2 cellular contexts compared by ENCODE assay signal in the genomic region with DNA sequence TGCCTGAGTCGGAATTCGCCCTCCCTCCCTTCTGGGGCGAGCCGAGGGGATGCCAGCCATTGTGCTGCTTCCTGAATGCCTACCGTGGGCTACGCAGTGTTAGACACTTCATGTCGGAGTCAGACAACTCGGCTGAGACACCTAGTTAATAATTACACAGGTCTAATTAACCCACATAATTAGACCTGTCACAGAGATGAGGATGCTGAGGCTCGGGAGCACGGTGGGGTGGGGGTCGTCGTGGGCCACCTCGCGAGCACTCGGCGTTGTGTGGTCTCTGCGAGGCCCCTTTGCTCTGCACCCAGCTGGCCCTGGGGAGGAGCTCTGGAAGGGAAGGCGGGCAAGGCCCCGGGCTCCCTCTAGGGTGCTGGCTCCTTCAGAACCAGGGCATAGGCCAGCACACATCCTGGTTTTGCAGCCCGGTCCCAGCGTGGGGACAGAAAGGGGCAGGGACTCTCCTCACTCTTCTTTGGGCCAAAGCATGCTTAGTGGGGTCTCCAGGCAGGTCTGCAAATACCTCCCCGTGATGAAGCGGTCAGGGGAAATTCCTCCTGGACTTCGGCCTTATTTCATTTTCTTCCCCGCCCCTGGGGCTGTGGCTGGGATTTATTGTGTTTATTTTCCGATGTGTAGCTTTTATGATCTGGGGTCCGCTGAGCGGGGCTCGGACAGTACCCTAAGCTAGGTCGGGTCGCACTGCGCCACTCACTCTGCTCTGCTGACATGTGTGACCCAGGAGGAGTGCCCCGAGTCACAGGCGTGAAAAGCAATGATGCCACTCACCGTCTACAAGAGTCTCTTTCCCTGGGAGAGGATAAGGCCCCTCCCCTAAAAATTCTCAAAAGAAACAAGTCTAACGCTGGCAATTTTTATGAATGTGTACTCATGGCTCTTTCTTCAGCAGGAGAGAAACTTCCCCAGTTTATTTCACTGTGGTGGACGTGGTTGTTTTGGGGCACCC.
TF ChIP-seq lines count a peak whose summit lies in the region.

No MANE protein-coding gene starts in this region.

TF ChIP-seq in A549, 52 proteins besides CTCF, POLR2A, EP300 and RAD21 (continued from another document):
- TF ChIP-seq, protein P1, sequence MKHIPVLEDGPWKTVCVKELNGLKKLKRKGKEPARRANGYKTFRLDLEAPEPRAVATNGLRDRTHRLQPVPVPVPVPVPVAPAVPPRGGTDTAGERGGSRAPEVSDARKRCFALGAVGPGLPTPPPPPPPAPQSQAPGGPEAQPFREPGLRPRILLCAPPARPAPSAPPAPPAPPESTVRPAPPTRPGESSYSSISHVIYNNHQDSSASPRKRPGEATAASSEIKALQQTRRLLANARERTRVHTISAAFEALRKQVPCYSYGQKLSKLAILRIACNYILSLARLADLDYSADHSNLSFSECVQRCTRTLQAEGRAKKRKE (CRISPR knock-in tag; IDR thresholded peaks at IDR 0.05; ENCODE audit: low read depth) = no peak
- no peak for TF ChIP-seq RFX5 (IDR thresholded peaks at IDR 0.05)
- TF ChIP-seq ZFP36 (IDR thresholded peaks at IDR 0.05; ENCODE audit: borderline replicate concordance, partially characterized antibody) = no peak
- no peak for TF ChIP-seq RCOR1 (IDR thresholded peaks at IDR 0.05; ENCODE audit: low read depth, low read length)
- no peak for TF ChIP-seq KDM5A (IDR thresholded peaks at IDR 0.05)
- TF ChIP-seq, protein P2, sequence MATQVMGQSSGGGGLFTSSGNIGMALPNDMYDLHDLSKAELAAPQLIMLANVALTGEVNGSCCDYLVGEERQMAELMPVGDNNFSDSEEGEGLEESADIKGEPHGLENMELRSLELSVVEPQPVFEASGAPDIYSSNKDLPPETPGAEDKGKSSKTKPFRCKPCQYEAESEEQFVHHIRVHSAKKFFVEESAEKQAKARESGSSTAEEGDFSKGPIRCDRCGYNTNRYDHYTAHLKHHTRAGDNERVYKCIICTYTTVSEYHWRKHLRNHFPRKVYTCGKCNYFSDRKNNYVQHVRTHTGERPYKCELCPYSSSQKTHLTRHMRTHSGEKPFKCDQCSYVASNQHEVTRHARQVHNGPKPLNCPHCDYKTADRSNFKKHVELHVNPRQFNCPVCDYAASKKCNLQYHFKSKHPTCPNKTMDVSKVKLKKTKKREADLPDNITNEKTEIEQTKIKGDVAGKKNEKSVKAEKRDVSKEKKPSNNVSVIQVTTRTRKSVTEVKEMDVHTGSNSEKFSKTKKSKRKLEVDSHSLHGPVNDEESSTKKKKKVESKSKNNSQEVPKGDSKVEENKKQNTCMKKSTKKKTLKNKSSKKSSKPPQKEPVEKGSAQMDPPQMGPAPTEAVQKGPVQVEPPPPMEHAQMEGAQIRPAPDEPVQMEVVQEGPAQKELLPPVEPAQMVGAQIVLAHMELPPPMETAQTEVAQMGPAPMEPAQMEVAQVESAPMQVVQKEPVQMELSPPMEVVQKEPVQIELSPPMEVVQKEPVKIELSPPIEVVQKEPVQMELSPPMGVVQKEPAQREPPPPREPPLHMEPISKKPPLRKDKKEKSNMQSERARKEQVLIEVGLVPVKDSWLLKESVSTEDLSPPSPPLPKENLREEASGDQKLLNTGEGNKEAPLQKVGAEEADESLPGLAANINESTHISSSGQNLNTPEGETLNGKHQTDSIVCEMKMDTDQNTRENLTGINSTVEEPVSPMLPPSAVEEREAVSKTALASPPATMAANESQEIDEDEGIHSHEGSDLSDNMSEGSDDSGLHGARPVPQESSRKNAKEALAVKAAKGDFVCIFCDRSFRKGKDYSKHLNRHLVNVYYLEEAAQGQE (IDR thresholded peaks at IDR 0.05) = no peak
- TF ChIP-seq CBX8 (IDR thresholded peaks at IDR 0.05) = no peak
TF ChIP-seq in A549: peak in this region for 0.

TF ChIP-seq in GM23338, 12 proteins besides CTCF, POLR2A, EP300 and RAD21:
- TF ChIP-seq, protein P3, sequence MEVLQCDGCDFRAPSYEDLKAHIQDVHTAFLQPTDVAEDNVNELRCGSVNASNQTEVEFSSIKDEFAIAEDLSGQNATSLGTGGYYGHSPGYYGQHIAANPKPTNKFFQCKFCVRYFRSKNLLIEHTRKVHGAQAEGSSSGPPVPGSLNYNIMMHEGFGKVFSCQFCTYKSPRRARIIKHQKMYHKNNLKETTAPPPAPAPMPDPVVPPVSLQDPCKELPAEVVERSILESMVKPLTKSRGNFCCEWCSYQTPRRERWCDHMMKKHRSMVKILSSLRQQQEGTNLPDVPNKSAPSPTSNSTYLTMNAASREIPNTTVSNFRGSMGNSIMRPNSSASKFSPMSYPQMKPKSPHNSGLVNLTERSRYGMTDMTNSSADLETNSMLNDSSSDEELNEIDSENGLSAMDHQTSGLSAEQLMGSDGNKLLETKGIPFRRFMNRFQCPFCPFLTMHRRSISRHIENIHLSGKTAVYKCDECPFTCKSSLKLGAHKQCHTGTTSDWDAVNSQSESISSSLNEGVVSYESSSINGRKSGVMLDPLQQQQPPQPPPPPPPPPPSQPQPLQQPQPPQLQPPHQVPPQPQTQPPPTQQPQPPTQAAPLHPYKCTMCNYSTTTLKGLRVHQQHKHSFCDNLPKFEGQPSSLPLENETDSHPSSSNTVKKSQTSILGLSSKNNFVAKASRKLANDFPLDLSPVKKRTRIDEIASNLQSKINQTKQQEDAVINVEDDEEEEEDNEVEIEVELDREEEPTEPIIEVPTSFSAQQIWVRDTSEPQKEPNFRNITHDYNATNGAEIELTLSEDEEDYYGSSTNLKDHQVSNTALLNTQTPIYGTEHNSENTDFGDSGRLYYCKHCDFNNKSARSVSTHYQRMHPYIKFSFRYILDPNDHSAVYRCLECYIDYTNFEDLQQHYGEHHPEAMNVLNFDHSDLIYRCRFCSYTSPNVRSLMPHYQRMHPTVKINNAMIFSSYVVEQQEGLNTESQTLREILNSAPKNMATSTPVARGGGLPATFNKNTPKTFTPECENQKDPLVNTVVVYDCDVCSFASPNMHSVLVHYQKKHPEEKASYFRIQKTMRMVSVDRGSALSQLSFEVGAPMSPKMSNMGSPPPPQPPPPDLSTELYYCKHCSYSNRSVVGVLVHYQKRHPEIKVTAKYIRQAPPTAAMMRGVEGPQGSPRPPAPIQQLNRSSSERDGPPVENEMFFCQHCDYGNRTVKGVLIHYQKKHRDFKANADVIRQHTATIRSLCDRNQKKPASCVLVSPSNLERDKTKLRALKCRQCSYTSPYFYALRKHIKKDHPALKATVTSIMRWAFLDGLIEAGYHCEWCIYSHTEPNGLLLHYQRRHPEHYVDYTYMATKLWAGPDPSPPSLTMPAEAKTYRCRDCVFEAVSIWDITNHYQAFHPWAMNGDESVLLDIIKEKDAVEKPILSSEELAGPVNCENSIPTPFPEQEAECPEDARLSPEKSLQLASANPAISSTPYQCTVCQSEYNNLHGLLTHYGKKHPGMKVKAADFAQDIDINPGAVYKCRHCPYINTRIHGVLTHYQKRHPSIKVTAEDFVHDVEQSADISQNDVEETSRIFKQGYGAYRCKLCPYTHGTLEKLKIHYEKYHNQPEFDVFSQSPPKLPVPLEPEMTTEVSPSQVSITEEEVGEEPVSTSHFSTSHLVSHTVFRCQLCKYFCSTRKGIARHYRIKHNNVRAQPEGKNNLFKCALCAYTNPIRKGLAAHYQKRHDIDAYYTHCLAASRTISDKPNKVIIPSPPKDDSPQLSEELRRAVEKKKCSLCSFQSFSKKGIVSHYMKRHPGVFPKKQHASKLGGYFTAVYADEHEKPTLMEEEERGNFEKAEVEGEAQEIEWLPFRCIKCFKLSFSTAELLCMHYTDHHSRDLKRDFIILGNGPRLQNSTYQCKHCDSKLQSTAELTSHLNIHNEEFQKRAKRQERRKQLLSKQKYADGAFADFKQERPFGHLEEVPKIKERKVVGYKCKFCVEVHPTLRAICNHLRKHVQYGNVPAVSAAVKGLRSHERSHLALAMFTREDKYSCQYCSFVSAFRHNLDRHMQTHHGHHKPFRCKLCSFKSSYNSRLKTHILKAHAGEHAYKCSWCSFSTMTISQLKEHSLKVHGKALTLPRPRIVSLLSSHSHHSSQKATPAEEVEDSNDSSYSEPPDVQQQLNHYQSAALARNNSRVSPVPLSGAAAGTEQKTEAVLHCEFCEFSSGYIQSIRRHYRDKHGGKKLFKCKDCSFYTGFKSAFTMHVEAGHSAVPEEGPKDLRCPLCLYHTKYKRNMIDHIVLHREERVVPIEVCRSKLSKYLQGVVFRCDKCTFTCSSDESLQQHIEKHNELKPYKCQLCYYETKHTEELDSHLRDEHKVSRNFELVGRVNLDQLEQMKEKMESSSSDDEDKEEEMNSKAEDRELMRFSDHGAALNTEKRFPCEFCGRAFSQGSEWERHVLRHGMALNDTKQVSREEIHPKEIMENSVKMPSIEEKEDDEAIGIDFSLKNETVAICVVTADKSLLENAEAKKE (CRISPR knock-in tag; IDR thresholded peaks at IDR 0.05) = no peak
- TF ChIP-seq CREB1 (CRISPR knock-in tag; IDR thresholded peaks at IDR 0.05; ENCODE audit: low read depth) = no peak
- TF ChIP-seq ZNF331 (CRISPR knock-in tag; IDR thresholded peaks at IDR 0.05; ENCODE audit: low read depth) = no peak
- TF ChIP-seq EZH2phosphoT487 (IDR thresholded peaks at IDR 0.05; ENCODE audit: unreplicated experiment) = no peak
- TF ChIP-seq JUNB (IDR thresholded peaks at IDR 0.05; ENCODE audit: unreplicated experiment) = no peak
- no peak for TF ChIP-seq EZH2 (IDR thresholded peaks at IDR 0.05; ENCODE audit: low read depth, unreplicated experiment)
- no peak for TF ChIP-seq POLR2AphosphoS5 (IDR thresholded peaks at IDR 0.05; ENCODE audit: low read depth)
- no peak for TF ChIP-seq NANOG (IDR thresholded peaks at IDR 0.05; ENCODE audit: borderline replicate concordance)
- TF ChIP-seq ZNF114 (CRISPR knock-in tag; IDR thresholded peaks at IDR 0.05) = no peak
- TF ChIP-seq STAT1 (IDR thresholded peaks at IDR 0.05; ENCODE audit: unreplicated experiment) = no peak
- TF ChIP-seq, protein P4, sequence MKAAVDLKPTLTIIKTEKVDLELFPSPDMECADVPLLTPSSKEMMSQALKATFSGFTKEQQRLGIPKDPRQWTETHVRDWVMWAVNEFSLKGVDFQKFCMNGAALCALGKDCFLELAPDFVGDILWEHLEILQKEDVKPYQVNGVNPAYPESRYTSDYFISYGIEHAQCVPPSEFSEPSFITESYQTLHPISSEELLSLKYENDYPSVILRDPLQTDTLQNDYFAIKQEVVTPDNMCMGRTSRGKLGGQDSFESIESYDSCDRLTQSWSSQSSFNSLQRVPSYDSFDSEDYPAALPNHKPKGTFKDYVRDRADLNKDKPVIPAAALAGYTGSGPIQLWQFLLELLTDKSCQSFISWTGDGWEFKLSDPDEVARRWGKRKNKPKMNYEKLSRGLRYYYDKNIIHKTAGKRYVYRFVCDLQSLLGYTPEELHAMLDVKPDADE (IDR thresholded peaks at IDR 0.05) = no peak
- TF ChIP-seq, protein P2 (IDR thresholded peaks at IDR 0.05; ENCODE audit: unreplicated experiment) = no peak
